Comparison of ENCODE assay signal across 9 cellular contexts in the genomic region with DNA sequence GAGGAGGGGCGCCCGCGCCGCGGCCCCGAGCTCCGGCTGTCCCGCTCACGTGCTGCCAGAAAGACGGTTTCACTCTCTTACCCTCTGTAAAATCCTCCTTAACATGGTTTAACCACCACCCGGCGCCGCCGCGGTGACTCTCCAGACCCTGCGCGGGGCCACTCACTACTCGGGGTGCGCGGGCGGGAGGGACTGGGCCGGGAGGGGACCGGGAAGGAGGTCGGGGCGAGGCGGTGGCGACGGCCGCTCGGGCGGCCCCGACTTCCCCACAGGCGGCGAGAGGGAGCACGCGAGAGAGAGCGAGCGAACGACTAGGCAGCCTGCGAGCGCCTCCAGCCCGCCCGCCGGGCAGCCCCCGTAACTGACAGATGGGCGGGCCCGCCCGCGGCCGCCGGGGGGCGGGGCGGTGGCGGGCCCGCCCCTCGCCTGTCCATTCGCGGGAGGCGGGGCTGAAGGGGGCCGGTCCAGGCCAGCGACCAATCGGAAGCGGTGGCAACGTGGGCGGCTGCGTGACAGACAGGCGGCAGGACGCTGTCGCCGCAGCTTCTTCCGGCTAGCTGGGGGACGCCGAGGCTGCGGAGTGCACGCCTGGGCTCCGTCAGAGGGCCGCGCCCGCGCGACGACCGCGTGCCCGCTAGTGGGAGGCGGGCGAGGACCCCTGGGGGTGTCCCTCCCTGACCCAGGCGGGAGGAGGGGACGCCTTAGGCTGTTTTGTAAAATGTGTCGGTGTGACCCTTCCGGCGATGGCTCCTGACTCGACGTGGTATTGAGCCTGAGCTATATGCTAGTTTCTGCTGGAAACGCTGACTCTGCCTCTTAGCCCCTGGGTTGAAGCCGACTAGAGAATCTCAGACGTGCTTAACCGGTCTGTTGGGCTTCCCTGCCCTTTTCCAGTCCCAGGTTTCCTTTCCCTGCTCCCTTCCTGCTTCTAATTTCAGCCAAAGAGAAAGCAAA. TPM values are rescaled to one million over a fixed set of nuclear protein-coding genes. Genes with fewer than 3 reads are reported as not detected.
DNase-seq lines count a peak whose midpoint lies in the region; ATAC-seq, FAIRE-seq and TF ChIP-seq lines count a peak whose summit lies in the region.
"Had no signal": no experiment of that assay in that cellular context is flagged by ENCODE, and none has a peak within 500 bp of the region (broad histone marks: within the 10 kb centered on the region; RNA-seq: fewer than 3 reads in every experiment).

A gene (minus strand): TSS at position 334 of the 954 bp plus-strand sequence. CDS start 229 bp downstream, at position 105.

- H3K4me1 ChIP-seq in keratinocyte (ENCODE audit: control insufficient read depth, extremely low read depth, insufficient read depth, low read length) = peaks cover 27% of the 10 kb centered on the region

- no peaks in the 10 kb centered on the region for H3K9me1 ChIP-seq in keratinocyte (ENCODE audit: control insufficient read depth, extremely low read depth, insufficient read depth, low read length)

- peak; percentile 36 for FAIRE-seq in keratinocyte (lab: Jason Lieb, UNC)
- FAIRE-seq: endometrium had no signal

- no peaks in the 10 kb centered on the region for H3K9me3 ChIP-seq in keratinocyte (ENCODE audit: control insufficient read depth, low read depth, low read length)

- H3K79me2 ChIP-seq in keratinocyte (ENCODE audit: control insufficient read depth, insufficient read depth, low read length) = peaks cover 36% of the 10 kb centered on the region

- peak within 1 kb of the TSS; percentile 84 for H2AFZ ChIP-seq in keratinocyte (ENCODE audit: control insufficient read depth, low read length)

- no peaks in the 10 kb centered on the region for H4K20me1 ChIP-seq in keratinocyte (ENCODE audit: control insufficient read depth, extremely low read depth, insufficient read depth, low read length)

- peak within 1 kb of the TSS; percentile 90 for H3K27ac ChIP-seq in keratinocyte (ENCODE audit: control insufficient read depth, insufficient read depth, low read length)

- DNase-seq in AG10803 (ENCODE audit: low read depth) = peak; percentile 96
- peak; percentile 93 to 96 for DNase-seq in NCI-H446 (lab: John Stamatoyannopoulos, UW)
- DNase-seq in cerebellar cortex (ENCODE audit: low spot score) = peak; percentile 97
- DNase-seq in keratinocyte (ENCODE audit: low read depth, low spot score) = peak; percentile 78
- DNase-seq in stimulated activated CD4-positive, alpha-beta T cell treated with anti-CD3 and anti-CD28 coated beads, Interleukin-15, amount 100 ng/mL, for 1 hour (ENCODE audit: low read depth in 1 of 2, low spot score in 1 of 2) = peak; percentile 92 to 96

- H3K4me2 ChIP-seq in keratinocyte (ENCODE audit: control insufficient read depth, extremely low read depth, insufficient read depth, low read depth, low read length) = peak within 1 kb of the TSS; percentile 92

- H3K9ac ChIP-seq in keratinocyte (ENCODE audit: control insufficient read depth, extremely low read depth, insufficient read depth, low read length) = peak within 1 kb of the TSS; percentile 96

- TF ChIP-seq CTCF in AG10803 (conservative IDR thresholded peaks at IDR 0.05; ENCODE audit: low read length) (no peak), keratinocyte (optimal IDR thresholded peaks at IDR 0.05 in 1 of 3, IDR thresholded peaks at IDR 0.05 in 1 of 3, conservative IDR thresholded peaks at IDR 0.05 in 1 of 3; ENCODE audit: extremely low read depth in 1 of 3, insufficient read depth in 2 of 3, low read length in 3 of 3) (peak in 1 of 3 experiments; percentile 25)

- H3K4me3 ChIP-seq in AG10803 (ENCODE audit: low read length) (peak within 1 kb of the TSS; percentile 79), keratinocyte (ENCODE audit: control insufficient read depth in 2 of 3, extremely low read depth in 1 of 3, insufficient read depth in 2 of 3, low read depth in 1 of 3, low read length in 3 of 3) (peak within 1 kb of the TSS; percentile 70 to 89 (median 85))

- no peaks in the 10 kb centered on the region for H3K27me3 ChIP-seq in keratinocyte (ENCODE audit: control insufficient read depth, extremely low read depth, insufficient read depth, low read length)

- peak; percentile 85 for ATAC-seq in GM19025 (IDR thresholded peaks at IDR 0.05; ENCODE audit: low read depth, unreplicated experiment)
- peak; percentile 84 for ATAC-seq in HG03342 (IDR thresholded peaks at IDR 0.05; ENCODE audit: unreplicated experiment)
- ATAC-seq in activated CD4-positive, CD25-positive, alpha-beta regulatory T cell treated with anti-CD3 and anti-CD28 coated beads, Interleukin-2, amount 50 U/mL, for 24 hours = peak; percentile 80

- dilution Hi-C loops in keratinocyte (cut with MboI; ENCODE audit: extremely low pct_ligation_motif_present, low sequenced_read_pairs) = no loop called here

- no peaks in the 10 kb centered on the region for H3K36me3 ChIP-seq in keratinocyte (ENCODE audit: control insufficient read depth in 2 of 2, extremely low read depth in 1 of 2, insufficient read depth in 2 of 2, low read length in 2 of 2)

RNA-seq across cellular contexts. Expression of the gene that starts here (rescaled TPM):
- 7.3 to 14.3 TPM (median 12.0 TPM) in 3 replicates for polyA plus RNA-seq in keratinocyte
- polyA plus RNA-seq in keratinocyte (2011; ENCODE audit: low read depth) = 63.5 TPM
- 3.5 and 8.3 TPM in 2 replicates for polyA plus RNA-seq in keratinocyte (2011; cell fraction: cytosol; rRNA removed)
- polyA plus RNA-seq in keratinocyte (2011; cell fraction: nucleus; rRNA removed) = 13.5 and 24.4 TPM in 2 replicates
- polyA plus RNA-seq in keratinocyte (2012; ENCODE audit: low replicate concordance) = 10.9 and 11.0 TPM in 2 replicates
- 1.2 to 35.0 TPM (median 9.6 TPM) in 3 replicates for polyA minus RNA-seq in keratinocyte
- 7.1 TPM for polyA minus RNA-seq in keratinocyte (2011; cell fraction: cytosol; rRNA and poly(A)+ RNA removed)
- polyA minus RNA-seq in keratinocyte (2011; cell fraction: nucleus; rRNA and poly(A)+ RNA removed) = 22.8 and 71.7 TPM in 2 replicates

Comparison
In these comparisons a context has a peak if more than half of its experiments do, and no peak if none do; other contexts are left out.
1. Peak in every context shown above with its lines: DNase-seq, ATAC-seq, H3K4me3 ChIP-seq and H3K27ac ChIP-seq.